Comparison of ENCODE assay signal across 1 cellular context in genomic region chr11:117829369-117829725, GRCh38.
A peak's percentile ranks its signal among the peaks of the same experiment; 100 is the strongest.
TF ChIP-seq lines count a peak whose summit lies in the region.

No MANE protein-coding gene starts in this region.

TF ChIP-seq in GM12878, 131 proteins besides CTCF, POLR2A, EP300 and RAD21:
- TF ChIP-seq PAX8 (IDR thresholded peaks at IDR 0.05) (no peak), JUNB (IDR thresholded peaks at IDR 0.05) (no peak), RELB (IDR thresholded peaks at IDR 0.05; ENCODE audit: low read depth) (0 out of 2 replicates have a peak, but pooled peaks have one; percentile 6)
